ENCODE assay signal across 17 cellular contexts in genomic region chr11:11472096-11472495, GRCh38.
DNase-seq lines count a peak whose midpoint lies in the region; ATAC-seq lines count a peak whose summit lies in the region.
"Had no signal": no experiment of that assay in that cellular context is flagged by ENCODE, and none has a peak within 500 bp of the region (broad histone marks: within the 10 kb centered on the region; RNA-seq: fewer than 3 reads in every experiment).

No MANE protein-coding gene starts in this region.

- ATAC-seq in Right ventricle myocardium superior (ENCODE audit: poor library complexity) (peak; percentile 68), left cardiac atrium (no peak)
- ATAC-seq: CD8-positive, alpha-beta T cell had no signal

- intact Hi-C loops in Right ventricle myocardium superior (cut with DNase I) (no loop called here), left cardiac atrium (cut with DNase I) (no loop called here)

- DNase-seq in Right ventricle myocardium superior (peak; percentile 50), left cardiac atrium (no peak), MV-4-11 (lab: John Stamatoyannopoulos, UW) (peak; percentile 34), SKM-1 treated with dmso at 0.1 percent for 144 hours (lab: John Stamatoyannopoulos, UW; ENCODE audit: unreplicated experiment) (peak; percentile 90), DMS 273 treated with DMSO at 0.1 percent for 48 hours (lab: John Stamatoyannopoulos, UW) (no peak), dermis blood vessel endothelial cell (no peak)
- no peak for DNase-seq in stimulated activated CD4-positive, alpha-beta T cell treated with anti-CD3 and anti-CD28 coated beads, Interleukin-15, amount 100 ng/mL, for 24 hours
- DNase-seq: Calu3; CD8-positive, alpha-beta T cell; NCI-H1417; NCI-H187; NCI-H2107; NCI-H2227 treated with DMSO at 0.1 percent for 48 hours; NCI-H510A treated with DMSO at 0.1 percent for 48 hours; NCI-H82; Peyer's patch; T-helper 1 cell had no signal

Comparison
In these comparisons a context has a peak if more than half of its experiments do, and no peak if none do; other contexts are left out.
1. DNase-seq: peak in Right ventricle myocardium superior (single experiment), MV-4-11 (single experiment) and SKM-1 treated with dmso at 0.1 percent for 144 hours (single experiment); none in left cardiac atrium (single experiment), DMS 273 treated with DMSO at 0.1 percent for 48 hours (single experiment), dermis blood vessel endothelial cell (single experiment) and stimulated activated CD4-positive, alpha-beta T cell treated with anti-CD3 and anti-CD28 coated beads, Interleukin-15, amount 100 ng/mL, for 24 hours (single experiment).